Comparison of ENCODE assay signal across 34 cellular contexts in genomic region chr21:35370671-35371070, GRCh38.
"Had no signal": no experiment of that assay in that cellular context is flagged by ENCODE, and none has a peak within 500 bp of the region (broad histone marks: within the 10 kb centered on the region; RNA-seq: fewer than 3 reads in every experiment).

No MANE protein-coding gene starts in this region.

- ATAC-seq: activated naive CD4-positive, alpha-beta T cell treated with anti-CD3 and anti-CD28 coated beads, Interleukin-2, amount 50 U/mL, for 72 hours; activated naive CD8-positive, alpha-beta T cell treated with anti-CD3 and anti-CD28 coated beads, Interleukin-2, amount 50 U/mL, for 24 hours; activated T-cell treated with anti-CD3 and anti-CD28 coated beads, Interleukin-2, amount 50 U/mL, for 4 hours; activated T-cell treated with anti-CD3 and anti-CD28 coated beads, Interleukin-2, amount 50 U/mL, for 72 hours; activated T-helper 17 cell treated with anti-CD3 and anti-CD28 coated beads, Interleukin-2, amount 50 U/mL, for 72 hours; body of pancreas had no signal

- H3K36me3 ChIP-seq: adrenal gland, ascending aorta, brain microvascular endothelial cell, breast epithelium, cardiac muscle cell had no signal

- H3K4me1 ChIP-seq: adrenal gland, ascending aorta, body of pancreas, breast epithelium had no signal

- H3K27ac ChIP-seq: adrenal gland, ascending aorta, body of pancreas, brain microvascular endothelial cell, breast epithelium, cardiac muscle cell had no signal

- FAIRE-seq: astrocyte, bronchial epithelial cell had no signal

- H3K9me3 ChIP-seq: adrenal gland, ascending aorta, body of pancreas, breast epithelium had no signal

- H3K4me3 ChIP-seq: adrenal gland, ascending aorta, body of pancreas, breast epithelium, cardiac muscle cell had no signal

- DNase-seq: activated effector memory CD4-positive, alpha-beta T cell treated with anti-CD3 and anti-CD28 coated beads, Interleukin-2, amount 50 U/mL, for 16 hours; activated effector memory CD4-positive, alpha-beta T cell treated with Interleukin-2 at 50 U/mL for 16 hours; activated gamma-delta T cell; activated gamma-delta T cell treated with Interleukin-2 at 50 U/mL for 16 hours; activated naive CD4-positive, alpha-beta T cell; activated naive CD4-positive, alpha-beta T cell treated with anti-CD3 and anti-CD28 coated beads for 36 hours; activated naive CD4-positive, alpha-beta T cell treated with anti-CD3 and anti-CD28 coated beads, Interleukin-2, amount 10 ng/mL, durations not matched to agents 7 days and 5 days; activated naive CD4-positive, alpha-beta T cell treated with anti-CD3 and anti-CD28 coated beads, Interleukin-2, amount 50 U/mL, for 16 hours; activated naive CD4-positive, alpha-beta T cell treated with Interleukin-2 at 50 U/mL for 16 hours; activated naive CD8-positive, alpha-beta T cell treated with anti-CD3 and anti-CD28 coated beads for 36 hours; activated naive CD8-positive, alpha-beta T cell treated with anti-CD3 and anti-CD28 coated beads, Interleukin-2, amount 10 ng/mL, durations not matched to agents 7 days and 5 days; activated naive CD8-positive, alpha-beta T cell treated with anti-CD3 and anti-CD28 coated beads, Interleukin-2, amount 50 U/mL, for 24 hours; activated T-cell treated with anti-CD3 and anti-CD28 coated beads, Interleukin-2, amount 50 U/mL, for 1 hour; activated T-cell treated with anti-CD3 and anti-CD28 coated beads, Interleukin-2, amount 50 U/mL, for 24 hours; activated T-cell treated with anti-CD3 and anti-CD28 coated beads, Interleukin-2, amount 50 U/mL, for 4 hours; activated T-cell treated with anti-CD3 and anti-CD28 coated beads, Interleukin-2, amount 50 U/mL, for 48 hours; activated T-cell treated with anti-CD3 and anti-CD28 coated beads, Interleukin-2, amount 50 U/mL, for 72 hours; adrenal gland; amniotic stem cell; amygdala; anterior cingulate cortex; aorta; body of pancreas; brain microvascular endothelial cell; caudate nucleus; central memory CD4-positive, alpha-beta T cell; cerebellar nuclear complex had no signal

- H3K27me3 ChIP-seq: ascending aorta, body of pancreas, brain microvascular endothelial cell, breast epithelium had no signal
